ENCODE assay signal across 27 cellular contexts in genomic region chr9:9778293-9778692, GRCh38.
DNase-seq lines count a peak whose midpoint lies in the region; ATAC-seq, FAIRE-seq and TF ChIP-seq lines count a peak whose summit lies in the region.
"Had no signal": no experiment of that assay in that cellular context is flagged by ENCODE, and none has a peak within 500 bp of the region (broad histone marks: within the 10 kb centered on the region; RNA-seq: fewer than 3 reads in every experiment).

No MANE protein-coding gene starts in this region.

- no peak overlapping the region for H4K91ac ChIP-seq in H1 (replicated peaks; ENCODE audit: insufficient read length, low read length)

- CTCF ChIA-PET in H1 (lab: Charles Lee; ENCODE audit: partially characterized antibody) = interaction anchor here (2.3 to 4.7 kb wide), 2 partner anchors 12 to 172 kb away, joined by 9 to 23 read pairs; no protein-coding TSS in a partner anchor

- TF ChIP-seq EP300 in H1 (IDR thresholded peaks at IDR 0.05; ENCODE audit: borderline replicate concordance in 1 of 2, low read depth in 2 of 2, low read length in 2 of 2) = no peak

- no peak for TF ChIP-seq CTCF in OCI-LY3 (IDR thresholded peaks at IDR 0.05; ENCODE audit: low read depth, low read length)
- TF ChIP-seq CTCF in H1 (IDR thresholded peaks at IDR 0.05; ENCODE audit: control extremely low read depth in 1 of 3, insufficient read depth in 1 of 3, low read depth in 1 of 3, low read length in 3 of 3) = no peak
- no peak for TF ChIP-seq CTCF in neural progenitor cell (IDR thresholded peaks at IDR 0.05)
- no peak for TF ChIP-seq CTCF in spleen (IDR thresholded peaks at IDR 0.05 in 8 of 11, conservative IDR thresholded peaks at IDR 0.05 in 3 of 11)
- no peak for TF ChIP-seq CTCF in prostate gland (IDR thresholded peaks at IDR 0.05)

- TF ChIP-seq RAD21 in H1 (IDR thresholded peaks at IDR 0.05 in 1 of 2, conservative IDR thresholded peaks at IDR 0.05 in 1 of 2; ENCODE audit: low read depth in 2 of 2, low read length in 2 of 2) = no peak

- H3K56ac ChIP-seq in H1 (replicated peaks; ENCODE audit: insufficient read length, low read depth, low read length) = no peak overlapping the region

- no peaks in the 10 kb centered on the region for H3K79me2 ChIP-seq in OCI-LY3 (ENCODE audit: low read length)
- no peaks in the 10 kb centered on the region for H3K79me2 ChIP-seq in H1 (ENCODE audit: control insufficient read depth in 1 of 2, insufficient read depth in 2 of 2, low read length in 2 of 2)
- H3K79me2 ChIP-seq in neural progenitor cell (ENCODE audit: low read depth) = no peaks in the 10 kb centered on the region

- H4K5ac ChIP-seq in H1 (ENCODE audit: insufficient read length, low read depth, low read length) = no peak overlapping the region

- H4K20me1 ChIP-seq in OCI-LY3 (ENCODE audit: insufficient read depth, low read length) (no peaks in the 10 kb centered on the region), H1 (replicated peaks in 1 of 2; ENCODE audit: control insufficient read depth in 1 of 2, insufficient read depth in 2 of 2, low read length in 2 of 2) (no peaks in the 10 kb centered on the region), neural progenitor cell (ENCODE audit: low read depth) (no peaks in the 10 kb centered on the region)
- H4K20me1 ChIP-seq: BLaER1 treated with 17β-estradiol and CSF1 and Interleukin-3, amounts not matched to agents 10 nM and 100 nM had no signal

- 98% methylated on average over 6 of the region's 6 CpGs; no CpG with 5 or more reads in 1 of the 2 experiments for WGBS in H1 (ENCODE audit: extremely low coverage in 1 of 2, insufficient coverage in 1 of 2, insufficient read length in 1 of 2, insufficient replicate concordance in 2 of 2, low coverage in 1 of 2, low lambda C conversion rate in 2 of 2, missing lambda C conversion rate in 1 of 2), 2 experiments
- 73 to 94% (median 92%) methylated on average over 5 to 6 of the region's 6 CpGs for WGBS in spleen, 5 donors
- 92% methylated on average over 5 of the region's 6 CpGs for WGBS in prostate gland

- H2AK5ac ChIP-seq in H1 (ENCODE audit: low read depth, low read length) = no peak overlapping the region

- no peak for TF ChIP-seq POLR2A in H1 (IDR thresholded peaks at IDR 0.05; ENCODE audit: control extremely low read depth in 1 of 2, low read depth in 2 of 2, low read length in 2 of 2)
- TF ChIP-seq POLR2A in spleen (IDR thresholded peaks at IDR 0.05) = no peak
- TF ChIP-seq POLR2A in prostate gland (IDR thresholded peaks at IDR 0.05) = no peak

- no peak overlapping the region for H3K4me3 ChIP-seq in OCI-LY3 (ENCODE audit: low read length)
- no peak overlapping the region for H3K4me3 ChIP-seq in H1 (ENCODE audit: extremely low read depth in 1 of 4, insufficient read depth in 2 of 4, low read depth in 3 of 4, low read length in 4 of 4)
- H3K4me3 ChIP-seq in neural progenitor cell = no peak overlapping the region
- H3K4me3 ChIP-seq in spleen = no peak overlapping the region
- H3K4me3 ChIP-seq in prostate gland = no peak overlapping the region
- H3K4me3 ChIP-seq: A549; BLaER1 treated with 17β-estradiol and CSF1 and Interleukin-3, amounts not matched to agents 10 nM and 100 nM; GM12878 had no signal

- no peaks in the 10 kb centered on the region for H3K36me3 Mint-ChIP-seq in neural progenitor cell
- H3K36me3 Mint-ChIP-seq: CD14-positive monocyte; CD8-positive, alpha-beta memory T cell had no signal

- no peak overlapping the region for H3K4me2 ChIP-seq in OCI-LY3 (ENCODE audit: low read length)
- no peak overlapping the region for H3K4me2 ChIP-seq in H1 (ENCODE audit: insufficient read depth in 1 of 2, low read depth in 2 of 2, low read length in 2 of 2)
- H3K4me2 ChIP-seq in neural progenitor cell = no peak overlapping the region
- H3K4me2 ChIP-seq: A549; BLaER1 treated with 17β-estradiol and CSF1 and Interleukin-3, amounts not matched to agents 10 nM and 100 nM had no signal

- H3K36me3 ChIP-seq in OCI-LY3 (replicated peaks; ENCODE audit: low read depth, low read length) (no peaks in the 10 kb centered on the region), H1 (ENCODE audit: control insufficient read depth in 2 of 4, insufficient read depth in 4 of 4, low read length in 3 of 4) (no peaks in the 10 kb centered on the region), neural progenitor cell (no peaks in the 10 kb centered on the region), spleen (no peaks in the 10 kb centered on the region), prostate gland (no peaks in the 10 kb centered on the region)
- H3K36me3 ChIP-seq: BE2C; BLaER1 treated with 17β-estradiol and CSF1 and Interleukin-3, amounts not matched to agents 10 nM and 100 nM had no signal

- no peaks in the 10 kb centered on the region for H3K79me1 ChIP-seq in H1 (ENCODE audit: low read depth, low read length)

- H3K4me1 ChIP-seq in OCI-LY3 (ENCODE audit: low read length) = no peaks in the 10 kb centered on the region
- no peaks in the 10 kb centered on the region for H3K4me1 ChIP-seq in H1 (replicated peaks in 1 of 4; ENCODE audit: control insufficient read depth in 3 of 4, insufficient read depth in 4 of 4, low read length in 3 of 4)
- H3K4me1 ChIP-seq in neural progenitor cell = no peaks in the 10 kb centered on the region
- no peaks in the 10 kb centered on the region for H3K4me1 ChIP-seq in spleen
- H3K4me1 ChIP-seq in prostate gland (replicated peaks) = no peaks in the 10 kb centered on the region
- H3K4me1 ChIP-seq: A549; BE2C; BLaER1 treated with 17β-estradiol and CSF1 and Interleukin-3, amounts not matched to agents 10 nM and 100 nM had no signal

- H3K23me2 ChIP-seq in H1 (ENCODE audit: low read depth, low read length) = no peaks in the 10 kb centered on the region

- no peaks in the 10 kb centered on the region for H3K9me3 Mint-ChIP-seq in neural progenitor cell
- H3K9me3 Mint-ChIP-seq: CD4-positive, alpha-beta T cell had no signal

- no peaks in the 10 kb centered on the region for H3K27me3 ChIP-seq in OCI-LY3 (ENCODE audit: low read depth, low read length)
- H3K27me3 ChIP-seq in H1 (replicated peaks in 1 of 4; ENCODE audit: control insufficient read depth in 3 of 4, extremely low read depth in 1 of 4, insufficient read depth in 3 of 4, low read length in 3 of 4) = no peaks in the 10 kb centered on the region
- no peaks in the 10 kb centered on the region for H3K27me3 ChIP-seq in neural progenitor cell
- H3K27me3 ChIP-seq in spleen (replicated peaks in 1 of 7) = no peaks in the 10 kb centered on the region
- no peaks in the 10 kb centered on the region for H3K27me3 ChIP-seq in prostate gland (replicated peaks; ENCODE audit: insufficient read depth)
- H3K27me3 ChIP-seq: BE2C; BLaER1 treated with 17β-estradiol and CSF1 and Interleukin-3, amounts not matched to agents 10 nM and 100 nM had no signal

- H2BK15ac ChIP-seq in H1 (ENCODE audit: low read length) = no peak overlapping the region

- H2BK20ac ChIP-seq in H1 (ENCODE audit: low read length) = no peak overlapping the region

- H2AFZ ChIP-seq in OCI-LY3 (ENCODE audit: low read depth, low read length) = peak overlapping the region; percentile 23; the same call in 1 of the 2 replicates
- H2AFZ ChIP-seq in H1 (ENCODE audit: low read length) = peak overlapping the region; percentile 71; the same call in 1 of the 2 replicates
- peak overlapping the region; percentile 26 for H2AFZ ChIP-seq in neural progenitor cell (replicated peaks)

- intact Hi-C loops in spleen (cut with DNase I; ENCODE audit: low total_unique reads) = no loop called here
- intact Hi-C loops in prostate gland (cut with DNase I) = no loop called here
- intact Hi-C loops in Right ventricle myocardium inferior (cut with DNase I) = no loop called here

- no peak for FAIRE-seq in H1 (lab: Jason Lieb, UNC)
- FAIRE-seq: A549, D721Med, GM12878, GM19239 had no signal

- POLR2A ChIA-PET in H1 (lab: Charles Lee; ENCODE audit: partially characterized antibody) = no interaction called here

- no peak overlapping the region for H3K4me3 Mint-ChIP-seq in neural progenitor cell
- H3K4me3 Mint-ChIP-seq: CD14-positive monocyte; CD4-positive, alpha-beta T cell; CD8-positive, alpha-beta memory T cell had no signal

- H2BK120ac ChIP-seq in H1 (replicated peaks; ENCODE audit: low read depth, low read length) = no peak overlapping the region

- H2BK5ac ChIP-seq in H1 (ENCODE audit: low read depth, low read length) = no peak overlapping the region

- H3K9me3 ChIP-seq in OCI-LY3 (ENCODE audit: insufficient read depth, low read length) = no peaks in the 10 kb centered on the region
- H3K9me3 ChIP-seq in H1 (ENCODE audit: insufficient read depth in 2 of 2, low read depth in 1 of 2, low read length in 1 of 2) = no peaks in the 10 kb centered on the region
- H3K9me3 ChIP-seq in neural progenitor cell (ENCODE audit: low read depth) = no peaks in the 10 kb centered on the region
- H3K9me3 ChIP-seq in spleen = no peaks in the 10 kb centered on the region
- no peaks in the 10 kb centered on the region for H3K9me3 ChIP-seq in prostate gland
- H3K9me3 ChIP-seq: A549; BE2C; BLaER1 treated with 17β-estradiol and CSF1 and Interleukin-3, amounts not matched to agents 10 nM and 100 nM had no signal

- no peaks in the 10 kb centered on the region for H3K4me1 Mint-ChIP-seq in neural progenitor cell
- H3K4me1 Mint-ChIP-seq: CD14-positive monocyte; CD8-positive, alpha-beta memory T cell had no signal

- no peak overlapping the region for H4K8ac ChIP-seq in H1 (ENCODE audit: extremely low read depth, insufficient read depth, low read length)

- no peak for ATAC-seq in HG03159 (IDR thresholded peaks at IDR 0.05; ENCODE audit: unreplicated experiment)
- no peak for ATAC-seq in HG03469 (IDR thresholded peaks at IDR 0.05; ENCODE audit: unreplicated experiment)
- ATAC-seq in Right ventricle myocardium inferior = no peak
- ATAC-seq: A549, GM12878 had no signal

- H3K4ac ChIP-seq in H1 (replicated peaks; ENCODE audit: insufficient read length, low read depth, low read length) = no peak overlapping the region

- no peak for DNase-seq in H1 (ENCODE audit: low read depth in 1 of 2, low spot score in 2 of 2)
- no peak for DNase-seq in neural progenitor cell (ENCODE audit: low spot score)
- DNase-seq in spleen = peak; percentile 61
- no peak for DNase-seq in prostate gland (ENCODE audit: low spot score)
- no peak for DNase-seq in Right ventricle myocardium inferior (ENCODE audit: missing footprints)
- DNase-seq: 8988T; ACHN; AML-193; BE2C; CD4-positive, alpha-beta T cell; CD8-positive, alpha-beta memory T cell; DMS 273 treated with DMSO at 0.1 percent for 48 hours; DMS79; EL; GDM1; GOT3; H7; HCEC 1CT had no signal

- H3K27me3 Mint-ChIP-seq in neural progenitor cell (ENCODE audit: insufficient read depth, low read depth) = no peaks in the 10 kb centered on the region
- H3K27me3 Mint-ChIP-seq: CD4-positive, alpha-beta T cell; CD8-positive, alpha-beta memory T cell had no signal

- H3F3A ChIP-seq in neural progenitor cell (ENCODE audit: low read depth) = no peaks in the 10 kb centered on the region

- no peak overlapping the region for H3K23ac ChIP-seq in H1 (ENCODE audit: insufficient read length)

- H3K27ac ChIP-seq in OCI-LY3 (ENCODE audit: low read length) (no peak overlapping the region), H1 (ENCODE audit: low read depth, low read length) (no peak overlapping the region), neural progenitor cell (no peak overlapping the region), spleen (no peak overlapping the region), prostate gland (no peak overlapping the region)
- H3K27ac ChIP-seq: A549; BLaER1 treated with 17β-estradiol and CSF1 and Interleukin-3, amounts not matched to agents 10 nM and 100 nM had no signal

- no peak overlapping the region for H2BK12ac ChIP-seq in H1 (ENCODE audit: low read depth, low read length)

- no peak overlapping the region for H3K27ac Mint-ChIP-seq in neural progenitor cell
- H3K27ac Mint-ChIP-seq: CD14-positive monocyte; CD4-positive, alpha-beta T cell had no signal

- H3K18ac ChIP-seq in H1 (ENCODE audit: extremely low read depth, low read length) = no peak overlapping the region

- H3K9ac ChIP-seq in OCI-LY3 (ENCODE audit: low read length) (no peak overlapping the region), H1 (replicated peaks in 1 of 4; ENCODE audit: extremely low read depth in 1 of 4, low read depth in 3 of 4, low read length in 3 of 4) (no peak overlapping the region), neural progenitor cell (no peak overlapping the region)
- H3K9ac ChIP-seq: BLaER1 treated with 17β-estradiol and CSF1 and Interleukin-3, amounts not matched to agents 10 nM and 100 nM had no signal

- no peak overlapping the region for H3K14ac ChIP-seq in H1 (ENCODE audit: insufficient read length)
